Comparison of ENCODE assay signal across 8 cellular contexts in genomic region chr10:18627452-18628018, GRCh38. TPM values are rescaled to one million over a fixed set of nuclear protein-coding genes. Genes with fewer than 3 reads are reported as not detected.
DNase-seq lines count a peak whose midpoint lies in the region; ATAC-seq and TF ChIP-seq lines count a peak whose summit lies in the region.
"Not testable (repeated sequence)": the region's sequence is repeated elsewhere in the genome, so short reads cannot be mapped to it uniquely, and the experiment has no call there.

No MANE protein-coding gene starts in this region.

- peak overlapping the region; percentile 67 for H3K4me3 ChIP-seq in AG10803 (ENCODE audit: low read length)
- H3K4me3 ChIP-seq in astrocyte of the cerebellum (ENCODE audit: low read depth, low read length), result peak overlapping the region; percentile 50

- not testable (repeated sequence) for H3K9me3 Mint-ChIP-seq in natural killer cell

- intact Hi-C loops in head of caudate nucleus (cut with DNase I); natural killer cell (cut with micrococcal nuclease): not testable (repeated sequence)

- DNase-seq in AG10803 (ENCODE audit: low read depth), result peak; percentile 68
- DNase-seq in HK-2 (ENCODE audit: unreplicated experiment), result peak; percentile 28
- DNase-seq in NCI-H748 treated with DMSO at 0.1 percent for 48 hours (lab: John Stamatoyannopoulos, UW), result peak; percentile 36
- peak; percentile 76 for DNase-seq in activated CD4-positive, alpha-beta T cell treated with anti-CD3 and anti-CD28 coated beads for 48 hours
- DNase-seq in astrocyte of the cerebellum (ENCODE audit: low read depth), result not testable (repeated sequence)
- peak in 41 of 42 donors; percentile 17 to 78 (median 57) for DNase-seq in head of caudate nucleus
- DNase-seq in natural killer cell, result peak; percentile 42
- peak; percentile 39 to 52 (median 51) for DNase-seq in stimulated activated CD4-positive, alpha-beta T cell treated with anti-CD3 and anti-CD28 coated beads, TNF-alpha, amount 100 ng/mL, for 4 hours (ENCODE audit: low read depth in 3 of 3)

- not testable (repeated sequence) for H3K36me3 Mint-ChIP-seq in natural killer cell

- H3K27me3 Mint-ChIP-seq in natural killer cell (ENCODE audit: low read depth in 2 of 2), result not testable (repeated sequence)

- H3K27ac Mint-ChIP-seq in natural killer cell, result peak overlapping the region; percentile 73 to 87

- H3K4me1 Mint-ChIP-seq in natural killer cell, result peaks cover 12 to 18% of the 10 kb centered on the region in 2 donors

- H3K4me3 Mint-ChIP-seq in natural killer cell, result peak overlapping the region; percentile 97

- in situ Hi-C loops in astrocyte of the cerebellum (cut with HindIII; ENCODE audit: low sequenced_read_pairs), result not testable (repeated sequence)

- not testable (repeated sequence) for TF ChIP-seq CTCF in AG10803 (conservative IDR thresholded peaks at IDR 0.05; ENCODE audit: low read length); astrocyte of the cerebellum (IDR thresholded peaks at IDR 0.05; ENCODE audit: low read depth, low read length, missing control alignments); natural killer cell (IDR thresholded peaks at IDR 0.05)

- ATAC-seq in natural killer cell, result peak in 2 of 3 donors; percentile 34 to 45

RNA-seq across cellular contexts. Expression of gene NSUN6, which starts 23.9 kb away (rescaled TPM):
- total RNA-seq in natural killer cell, result 10 to 100 TPM; 25.7 to 36.9 (median 26.4) TPM

RNA-seq across cellular contexts. Expression of gene ARL5B, which starts 31.7 kb away (rescaled TPM):
- 10 to 100 TPM; 19.1 to 25.9 (median 20.8) TPM for total RNA-seq in natural killer cell
